ENCODE assay signal across 19 cellular contexts in genomic region chr19:39379865-39380399, GRCh38.
A peak's percentile ranks its signal among the peaks of the same experiment; 100 is the strongest.
DNase-seq lines count a peak whose midpoint lies in the region; ATAC-seq lines count a peak whose summit lies in the region.
"Had no signal": no experiment of that assay in that cellular context is flagged by ENCODE, and none has a peak within 500 bp of the region (broad histone marks: within the 10 kb centered on the region; RNA-seq: fewer than 3 reads in every experiment).

No MANE protein-coding gene starts in this region.

- no peaks in the 10 kb centered on the region for H3K4me1 Mint-ChIP-seq in activated naive CD8-positive, alpha-beta T cell treated with anti-CD3 and anti-CD28 coated beads, Interleukin-2, amount 50 U/mL, for 24 hours
- peaks cover 1 to 3% of the 10 kb centered on the region in 2 donors for H3K4me1 Mint-ChIP-seq in stimulated activated naive B cell treated with anti-CD40 and anti-IgM and Interleukin-4, amounts not matched to agents 10 μg/mL and 1 μg/mL and 100 μg/mL, for 72 hours

- H3K27me3 Mint-ChIP-seq in activated naive CD8-positive, alpha-beta T cell treated with anti-CD3 and anti-CD28 coated beads, Interleukin-2, amount 50 U/mL, for 24 hours, result no peaks in the 10 kb centered on the region
- no peaks in the 10 kb centered on the region for H3K27me3 Mint-ChIP-seq in stimulated activated naive B cell treated with anti-CD40 and anti-IgM and Interleukin-4, amounts not matched to agents 10 μg/mL and 1 μg/mL and 100 μg/mL, for 72 hours

- H3K4me1 ChIP-seq in BLaER1, result no peaks in the 10 kb centered on the region; the same call in 1 of the 2 replicates
- H3K4me1 ChIP-seq in stomach smooth muscle (ENCODE audit: control insufficient read depth, insufficient read depth, low read length), result no peaks in the 10 kb centered on the region

- H3K4me3 ChIP-seq in BLaER1, result no peak overlapping the region
- H3K4me3 ChIP-seq in stomach smooth muscle (ENCODE audit: low read length in 2 of 2), result no peak overlapping the region
- H3K4me3 ChIP-seq: GM12878, GM23338 had no signal

- H3K27me3 ChIP-seq in BLaER1 (no peaks in the 10 kb centered on the region), stomach smooth muscle (ENCODE audit: control insufficient read depth in 1 of 2, insufficient read depth in 2 of 2, low read length in 2 of 2) (no peaks in the 10 kb centered on the region)

- H3K9me3 Mint-ChIP-seq in activated naive CD8-positive, alpha-beta T cell treated with anti-CD3 and anti-CD28 coated beads, Interleukin-2, amount 50 U/mL, for 24 hours, result no peaks in the 10 kb centered on the region
- no peaks in the 10 kb centered on the region for H3K9me3 Mint-ChIP-seq in stimulated activated naive B cell treated with anti-CD40 and anti-IgM and Interleukin-4, amounts not matched to agents 10 μg/mL and 1 μg/mL and 100 μg/mL, for 72 hours
- H3K9me3 Mint-ChIP-seq: GM23338 had no signal

- no peak for ATAC-seq in activated naive CD8-positive, alpha-beta T cell treated with anti-CD3 and anti-CD28 coated beads, Interleukin-2, amount 50 U/mL, for 24 hours
- no peak for ATAC-seq in stimulated activated naive B cell treated with anti-CD40 and anti-IgM and Interleukin-4, amounts not matched to agents 10 μg/mL and 1 μg/mL and 100 μg/mL, for 72 hours (replicated peaks)
- no peak for ATAC-seq in GM18907 (IDR thresholded peaks at IDR 0.05; ENCODE audit: unreplicated experiment)
- ATAC-seq: GM12878, GM23338 had no signal

- H3K9ac ChIP-seq in BLaER1, result peak overlapping the region; percentile 34; the same call in 1 of the 2 replicates
- H3K9ac ChIP-seq in stomach smooth muscle (ENCODE audit: low read length in 2 of 2), result no peak overlapping the region

- H3K9me3 ChIP-seq in BLaER1 (no peaks in the 10 kb centered on the region), stomach smooth muscle (ENCODE audit: control insufficient read depth in 2 of 2, low read length in 2 of 2) (no peaks in the 10 kb centered on the region)

- H3K27ac Mint-ChIP-seq in activated naive CD8-positive, alpha-beta T cell treated with anti-CD3 and anti-CD28 coated beads, Interleukin-2, amount 50 U/mL, for 24 hours, result no peak overlapping the region
- H3K27ac Mint-ChIP-seq in stimulated activated naive B cell treated with anti-CD40 and anti-IgM and Interleukin-4, amounts not matched to agents 10 μg/mL and 1 μg/mL and 100 μg/mL, for 72 hours, result no peak overlapping the region
- H3K27ac Mint-ChIP-seq: GM23338 had no signal

- H3K27ac ChIP-seq in BLaER1 (no peak overlapping the region), caudate nucleus (ENCODE audit: low read depth, low read length) (peak overlapping the region; percentile 3), stomach smooth muscle (ENCODE audit: low read length) (peak overlapping the region; percentile 37)

- peak in 2 of 61 donors; percentile 6 to 42 for DNase-seq in caudate nucleus (lab: John Stamatoyannopoulos, UW)
- peak; percentile 76 for DNase-seq in medulla oblongata (ENCODE audit: extremely low spot score)
- DNase-seq in COLO668 (lab: John Stamatoyannopoulos, UW; ENCODE audit: unreplicated experiment), result no peak
- DNase-seq in activated naive CD8-positive, alpha-beta T cell treated with anti-CD3 and anti-CD28 coated beads, Interleukin-2, amount 50 U/mL, for 24 hours, result no peak
- DNase-seq in stimulated activated naive B cell treated with anti-CD40 and anti-IgM and Interleukin-4, amounts not matched to agents 10 μg/mL and 1 μg/mL and 100 μg/mL, for 72 hours, result no peak
- DNase-seq: GDM1, MV-4-11, NCI-H1436, NCI-H2029, NCI-H2171, NCI-H446 treated with DMSO at 0.1 percent for 48 hours, NCI-H748 treated with DMSO at 0.1 percent for 48 hours, OCI-M1, RPMI8226 had no signal

- H3K4me2 ChIP-seq in BLaER1, result no peak overlapping the region
- H3K4me2 ChIP-seq: GM23338 had no signal

- H4K20me1 ChIP-seq in BLaER1, result peaks cover 26% of the 10 kb centered on the region

- peaks cover 24% of the 10 kb centered on the region for H3K36me3 Mint-ChIP-seq in activated naive CD8-positive, alpha-beta T cell treated with anti-CD3 and anti-CD28 coated beads, Interleukin-2, amount 50 U/mL, for 24 hours (ENCODE audit: low read depth)
- H3K36me3 Mint-ChIP-seq in stimulated activated naive B cell treated with anti-CD40 and anti-IgM and Interleukin-4, amounts not matched to agents 10 μg/mL and 1 μg/mL and 100 μg/mL, for 72 hours, result peaks cover 36 to 69% of the 10 kb centered on the region in 2 donors

- H3K4me3 Mint-ChIP-seq in activated naive CD8-positive, alpha-beta T cell treated with anti-CD3 and anti-CD28 coated beads, Interleukin-2, amount 50 U/mL, for 24 hours, result no peak overlapping the region
- H3K4me3 Mint-ChIP-seq in stimulated activated naive B cell treated with anti-CD40 and anti-IgM and Interleukin-4, amounts not matched to agents 10 μg/mL and 1 μg/mL and 100 μg/mL, for 72 hours, result no peak overlapping the region
- H3K4me3 Mint-ChIP-seq: GM23338 had no signal

- H3K36me3 ChIP-seq in BLaER1 (peaks cover 100% of the 10 kb centered on the region), stomach smooth muscle (ENCODE audit: control insufficient read depth in 2 of 2, insufficient read depth in 2 of 2, low read length in 2 of 2) (peaks cover 69 to 88% of the 10 kb centered on the region in 2 donors)
